21 cellular contexts compared by ENCODE assay signal in the genomic region with DNA sequence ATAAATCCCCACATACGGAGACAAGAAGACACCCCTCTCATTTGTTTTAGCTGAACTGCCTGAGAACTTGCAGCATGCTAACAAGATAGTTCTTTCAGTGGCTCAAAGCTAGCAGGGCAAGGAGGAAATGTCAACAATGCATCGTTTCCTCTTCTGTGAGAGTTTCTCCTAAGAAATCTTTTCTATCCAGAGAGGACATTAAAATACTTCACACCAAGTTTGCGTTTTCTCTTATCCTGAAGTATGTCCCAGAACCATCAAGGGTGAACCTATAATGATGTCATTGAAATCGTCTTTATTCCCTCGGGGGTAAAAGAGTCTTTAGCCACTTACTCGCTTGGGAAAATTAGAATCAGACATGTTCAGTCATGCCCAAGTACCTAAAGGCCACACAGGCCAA.
DNase-seq lines count a peak whose midpoint lies in the region; ATAC-seq and TF ChIP-seq lines count a peak whose summit lies in the region.
"Had no signal": no experiment of that assay in that cellular context is flagged by ENCODE, and none has a peak within 500 bp of the region (broad histone marks: within the 10 kb centered on the region; RNA-seq: fewer than 3 reads in every experiment).

No MANE protein-coding gene starts in this region.

- no peaks in the 10 kb centered on the region for H3K79me2 ChIP-seq in ACC112 (ENCODE audit: control insufficient read depth, insufficient read depth, low read length, unreplicated experiment)

- dilution Hi-C loops in IMR-90 (cut with HindIII; ENCODE audit: low sequenced_read_pairs, unreplicated experiment), result no loop called here

- H4K91ac ChIP-seq in IMR-90 (ENCODE audit: insufficient read depth, low read depth, low read length), result peak overlapping the region; percentile 67

- CTCF ChIA-PET in IMR-90 (lab: Yijun Ruan, JAX), result no interaction called here

- peak overlapping the region; percentile 90 for H2BK15ac ChIP-seq in IMR-90 (ENCODE audit: low read depth, low read length)

- peak overlapping the region; percentile 63 to 82; a peak in 3 of 4 replicates for H4K8ac ChIP-seq in IMR-90 (ENCODE audit: low read depth in 2 of 2, low read length in 2 of 2)

- no peak overlapping the region for H2AK9ac ChIP-seq in IMR-90 (replicated peaks; ENCODE audit: low read depth, low read length, poor library complexity)

- BruUV-seq in IMR-90 (replicated peaks; lab: Mats Ljungman, UMichigan), result no TSS peak

- H3K23ac ChIP-seq in IMR-90 (ENCODE audit: low read depth, low read length), result peak overlapping the region; percentile 86; the same call in 1 of the 2 replicates

- H3K4me2 ChIP-seq in IMR-90 (ENCODE audit: low read depth, low read length), result no peak overlapping the region

- H3K4ac ChIP-seq in IMR-90 (ENCODE audit: low read depth, low read length), result peak overlapping the region; percentile 65

- H3K9me1 ChIP-seq in IMR-90 (ENCODE audit: insufficient read depth, low read length), result peaks cover 14% of the 10 kb centered on the region

- H2AK5ac ChIP-seq in IMR-90 (ENCODE audit: low read depth, low read length), result peak overlapping the region; percentile 54; the same call in 1 of the 2 replicates

- H2AFZ ChIP-seq in ACC112 (ENCODE audit: low read length, unreplicated experiment) (peak overlapping the region; percentile 9), IMR-90 (replicated peaks; ENCODE audit: low read length, poor library complexity) (peak overlapping the region; percentile 33)

- POLR2A ChIA-PET in IMR-90 (lab: Charles Lee; ENCODE audit: unreplicated experiment), result no interaction called here

- H3K27ac ChIP-seq in ACC112 (ENCODE audit: low read depth, low read length) (peak overlapping the region; percentile 79), IMR-90 (ENCODE audit: insufficient read depth, low read length) (no peak overlapping the region), mesodermal cell (ENCODE audit: low read depth, low read length, severe bottlenecking) (peak overlapping the region; percentile 76)
- H3K27ac ChIP-seq: upper lobe of left lung had no signal

- H3K36me3 ChIP-seq in ACC112 (ENCODE audit: insufficient read depth, low read length), result no peaks in the 10 kb centered on the region
- no peaks in the 10 kb centered on the region for H3K36me3 ChIP-seq in IMR-90 (ENCODE audit: control insufficient read depth, insufficient read depth, low read length)
- no peaks in the 10 kb centered on the region for H3K36me3 ChIP-seq in mesodermal cell (ENCODE audit: control insufficient read depth, insufficient read depth, low read length)
- H3K36me3 ChIP-seq: upper lobe of left lung had no signal

- H2BK120ac ChIP-seq in IMR-90 (ENCODE audit: low read depth, low read length), result peak overlapping the region; percentile 90

- no peaks in the 10 kb centered on the region for H3K9me3 ChIP-seq in IMR-90 (ENCODE audit: control insufficient read depth, insufficient read depth, low read length)
- no peaks in the 10 kb centered on the region for H3K9me3 ChIP-seq in mesodermal cell (ENCODE audit: control insufficient read depth, low read length)
- H3K9me3 ChIP-seq: upper lobe of left lung had no signal

- H3K18ac ChIP-seq in IMR-90 (ENCODE audit: low read depth, low read length), result peak overlapping the region; percentile 97; the same call in 1 of the 2 replicates

- H3K4me1 ChIP-seq in ACC112 (ENCODE audit: control insufficient read depth, insufficient read depth, low read length, unreplicated experiment), result peaks cover 74% of the 10 kb centered on the region
- peaks cover 33% of the 10 kb centered on the region for H3K4me1 ChIP-seq in IMR-90 (ENCODE audit: control insufficient read depth, insufficient read depth, low read length)
- peaks cover 35% of the 10 kb centered on the region for H3K4me1 ChIP-seq in mesodermal cell (ENCODE audit: control insufficient read depth, insufficient read depth, low read length, poor library complexity, severe bottlenecking)

- no peaks in the 10 kb centered on the region; a peak in 1 of 4 replicates for H3K79me1 ChIP-seq in IMR-90 (ENCODE audit: low read depth in 1 of 2, low read length in 2 of 2)

- TF ChIP-seq CTCF in IMR-90 (conservative IDR thresholded peaks at IDR 0.05; ENCODE audit: low read depth, low read length) (no peak), choroid plexus epithelial cell (conservative IDR thresholded peaks at IDR 0.05; ENCODE audit: low read depth, low read length) (no peak)

- no peak for DNase-seq in IMR-90
- peak; percentile 42 for DNase-seq in choroid plexus epithelial cell (ENCODE audit: low read depth)
- DNase-seq in SW 1271 (lab: John Stamatoyannopoulos, UW), result no peak
- no peak for DNase-seq in hypothalamus (lab: John Stamatoyannopoulos, UW)
- DNase-seq in NCI-H1417 treated with DMSO at 0.1 percent for 48 hours (lab: John Stamatoyannopoulos, UW), result no peak
- DNase-seq: activated naive CD8-positive, alpha-beta T cell treated with anti-CD3 and anti-CD28 coated beads, Interleukin-2, amount 50 U/mL, for 24 hours; CD8-positive, alpha-beta memory T cell; DND-41; H7; mesenchymal stem cell; NCI-H1048; NCI-H2171; NCI-H526 treated with DMSO at 0.1 percent for 48 hours; OCI-M1; retina; SIG-M5; upper lobe of left lung had no signal

- no CpG with 5 or more reads among the region's 6 CpGs for WGBS in IMR-90 (ENCODE audit: extremely low coverage in 2 of 2, insufficient read length in 1 of 2), 2 experiments
- WGBS in mesodermal cell (ENCODE audit: insufficient coverage in 2 of 2), 2 experiments, result 30 to 57% methylated on average over 3 to 5 of the region's 6 CpGs

- H3K9ac ChIP-seq in IMR-90 (ENCODE audit: low read depth, low read length), result no peak overlapping the region

- H4K20me1 ChIP-seq in IMR-90 (ENCODE audit: insufficient read depth, low read length), result no peaks in the 10 kb centered on the region

- ATAC-seq in IMR-90 (ENCODE audit: low read depth) (no peak), GM19351 (IDR thresholded peaks at IDR 0.05; ENCODE audit: unreplicated experiment) (no peak)
- ATAC-seq: activated naive CD8-positive, alpha-beta T cell treated with anti-CD3 and anti-CD28 coated beads, Interleukin-2, amount 50 U/mL, for 24 hours; K562 had no signal

- H2BK5ac ChIP-seq in IMR-90 (ENCODE audit: low read depth, low read length, poor library complexity, severe bottlenecking), result peak overlapping the region; percentile 69

- intact Hi-C loops in IMR-90 (cut with micrococcal nuclease), result no loop called here

- TF ChIP-seq POLR2A in IMR-90 (IDR thresholded peaks at IDR 0.05; ENCODE audit: low read depth, low read length), result no peak

- H3K56ac ChIP-seq in IMR-90 (ENCODE audit: extremely low read depth, insufficient read depth, low read length), result 0 out of 2 replicates have a peak overlapping the region, but pooled peaks have one; percentile 3

- H3K14ac ChIP-seq in IMR-90 (replicated peaks; ENCODE audit: low read depth, low read length), result peak overlapping the region; percentile 81

- in situ Hi-C loops in IMR-90 (cut with MboI; ENCODE audit: low sequenced_read_pairs), result no loop called here

- H3K27me3 ChIP-seq in ACC112 (ENCODE audit: insufficient read depth, low read length), result no peaks in the 10 kb centered on the region
- H3K27me3 ChIP-seq in IMR-90 (ENCODE audit: control insufficient read depth, insufficient read depth, low read length), result no peaks in the 10 kb centered on the region
- H3K27me3 ChIP-seq: upper lobe of left lung had no signal

- H2BK20ac ChIP-seq in IMR-90 (ENCODE audit: low read depth, low read length), result peak overlapping the region; percentile 89

- TF ChIP-seq RAD21 in IMR-90 (IDR thresholded peaks at IDR 0.05; ENCODE audit: low read length), result no peak

- H4K5ac ChIP-seq in IMR-90 (ENCODE audit: low read depth, low read length), result peak overlapping the region; percentile 90; the same call in 1 of the 2 replicates

- no peak overlapping the region for H3K4me3 ChIP-seq in ACC112 (ENCODE audit: low read depth, low read length)
- H3K4me3 ChIP-seq in IMR-90 (ENCODE audit: insufficient read depth, low read depth, low read length), result no peak overlapping the region
- no peak overlapping the region for H3K4me3 ChIP-seq in choroid plexus epithelial cell (ENCODE audit: low read depth, low read length)
- no peak overlapping the region for H3K4me3 ChIP-seq in mesodermal cell (ENCODE audit: extremely low read depth, insufficient read depth, low read length, poor library complexity, severe bottlenecking)
- H3K4me3 ChIP-seq: K562, upper lobe of left lung had no signal

TF ChIP-seq in IMR-90, 13 proteins besides CTCF, POLR2A, EP300 and RAD21:
- TF ChIP-seq NFE2L2 (IDR thresholded peaks at IDR 0.05; ENCODE audit: low read depth, low read length), result no peak
- no peak for TF ChIP-seq MAFK (IDR thresholded peaks at IDR 0.05; ENCODE audit: low read depth, low read length)
- no peak for TF ChIP-seq RCOR1 (IDR thresholded peaks at IDR 0.05; ENCODE audit: insufficient replicate concordance, low read length)
- no peak for TF ChIP-seq MAZ (IDR thresholded peaks at IDR 0.05; ENCODE audit: borderline replicate concordance, low read depth, low read length)
TF ChIP-seq in IMR-90: peak in this region for 0.
